31 cellular contexts compared by ENCODE assay signal in genomic region chr6:7197752-7198151, GRCh38.
"Had no signal": no experiment of that assay in that cellular context is flagged by ENCODE, and none has a peak within 500 bp of the region (broad histone marks: within the 10 kb centered on the region; RNA-seq: fewer than 3 reads in every experiment).

No MANE protein-coding gene starts in this region.

- H3K9me3 Mint-ChIP-seq: central memory CD8-positive, alpha-beta T cell; dendritic cell treated with granulocyte-macrophage colony-stimulating factor and Interleukin-4, amounts not matched to agents 40 ng/mL and 50 ng/mL, for 4 days; endodermal cell; mesothelial cell of epicardium; naive thymus-derived CD4-positive, alpha-beta T cell; nephron; neural progenitor cell; stimulated activated effector memory CD8-positive, alpha-beta T cell treated with anti-CD3 and anti-CD28 coated beads, Interleukin-12 subunit alpha, Interleukin-12 subunit beta, amount 100 ng/mL, for 72 hours had no signal

- H3K36me3 ChIP-seq: neural progenitor cell, prostate gland had no signal

- H3K27me3 ChIP-seq: colonic mucosa, esophagus muscularis mucosa, neural progenitor cell, stomach, testis, tibial nerve, upper lobe of left lung had no signal

- H3K4me3 ChIP-seq: colonic mucosa, esophagus muscularis mucosa, lower lobe of right lung, mucosa of descending colon, neural progenitor cell, prostate gland, smooth muscle cell, stomach, testis, tibial nerve, upper lobe of left lung had no signal

- H2AFZ ChIP-seq: neural progenitor cell had no signal

- H3K27me3 Mint-ChIP-seq: central memory CD8-positive, alpha-beta T cell; dendritic cell treated with granulocyte-macrophage colony-stimulating factor and Interleukin-4, amounts not matched to agents 40 ng/mL and 50 ng/mL, for 4 days; naive thymus-derived CD4-positive, alpha-beta T cell had no signal

- FAIRE-seq: keratinocyte, urothelium cell line had no signal

- ATAC-seq: left ventricle myocardium superior; lower lobe of right lung; mucosa of descending colon; naive thymus-derived CD4-positive, alpha-beta T cell; right cardiac atrium; stimulated activated effector memory CD8-positive, alpha-beta T cell treated with anti-CD3 and anti-CD28 coated beads, Interleukin-12 subunit alpha, Interleukin-12 subunit beta, amount 100 ng/mL, for 72 hours had no signal

- H3K4me2 ChIP-seq: neural progenitor cell, smooth muscle cell had no signal

- H3K27ac Mint-ChIP-seq: mesothelial cell of epicardium; nephron; neural progenitor cell; stimulated activated effector memory CD8-positive, alpha-beta T cell treated with anti-CD3 and anti-CD28 coated beads, Interleukin-12 subunit alpha, Interleukin-12 subunit beta, amount 100 ng/mL, for 72 hours had no signal

- H3K4me3 Mint-ChIP-seq: central memory CD8-positive, alpha-beta T cell; dendritic cell treated with granulocyte-macrophage colony-stimulating factor and Interleukin-4, amounts not matched to agents 40 ng/mL and 50 ng/mL, for 4 days; endodermal cell; mesothelial cell of epicardium; nephron; neural progenitor cell; stimulated activated effector memory CD8-positive, alpha-beta T cell treated with anti-CD3 and anti-CD28 coated beads, Interleukin-12 subunit alpha, Interleukin-12 subunit beta, amount 100 ng/mL, for 72 hours had no signal

- H3K27ac ChIP-seq: colonic mucosa, esophagus muscularis mucosa, lower lobe of right lung, neural progenitor cell, prostate gland, stomach, testis, tibial nerve, upper lobe of left lung had no signal

- H3K9me3 ChIP-seq: colonic mucosa, esophagus muscularis mucosa, lower lobe of right lung, mucosa of descending colon, prostate gland, stomach, testis, tibial nerve, upper lobe of left lung had no signal

- DNase-seq: colonic mucosa; effector CD8-positive, alpha-beta T cell; endodermal cell; foreskin melanocyte; left ventricle myocardium superior; lower lobe of right lung; mesenchymal stem cell; mucosa of descending colon; nucleus accumbens; right cardiac atrium; stimulated activated CD4-positive, alpha-beta T cell treated with anti-CD3 and anti-CD28 coated beads, Interleukin-12 subunit alpha, Interleukin-12 subunit beta, amount 100 ng/mL, for 4 hours; stimulated activated CD4-positive, alpha-beta T cell treated with anti-CD3 and anti-CD28 coated beads, Interleukin-1b, Interleukin-23, amount 100 ng/mL, for 48 hours; stimulated activated CD4-positive, alpha-beta T cell treated with anti-CD3 and anti-CD28 coated beads, Interleukin-4, amount 100 ng/mL, for 24 hours; stimulated activated naive CD4-positive, alpha-beta T cell treated with Interleukin-2 at 50 U/mL for 16 hours; stomach; substantia nigra; testis; upper lobe of left lung had no signal

- H3K9ac ChIP-seq: neural progenitor cell had no signal
